8 cellular contexts compared by ENCODE assay signal in genomic region chr16:53518550-53519416, GRCh38. TPM values are rescaled to one million over a fixed set of nuclear protein-coding genes. Genes with fewer than 3 reads are reported as not detected.
A peak's percentile ranks its signal among the peaks of the same experiment; 100 is the strongest.
DNase-seq lines count a peak whose midpoint lies in the region; ATAC-seq and TF ChIP-seq lines count a peak whose summit lies in the region.

No MANE protein-coding gene starts in this region.

- ATAC-seq in CD4-positive, alpha-beta T cell (ENCODE audit: poor library complexity), result peak; percentile 82
- peak; percentile 96 for ATAC-seq in GM21360 (IDR thresholded peaks at IDR 0.05; ENCODE audit: unreplicated experiment)
- peak; percentile 90 for ATAC-seq in activated CD8-positive, alpha-beta T cell treated with anti-CD3 and anti-CD28 coated beads, Interleukin-2, amount 10 ng/mL, durations not matched to agents 7 days and 5 days

- POLR2A ChIA-PET in CD4-positive, alpha-beta T cell (lab: Charles Lee), result interaction anchor here (0.6 to 5.3 kb wide), 11 partner anchors 13 to 414 kb away, joined by 3 to 38 read pairs (median 5); partner anchors contain the start of genes AKTIP, FTO and RPGRIP1L
- POLR2A ChIA-PET in activated CD8-positive, alpha-beta T cell treated with anti-CD3 and anti-CD28 coated beads, Interleukin-2, amount 10 ng/mL, durations not matched to agents 7 days and 5 days (lab: Charles Lee), result interaction anchor here (0.6 to 3.2 kb wide), 5 partner anchors 8 to 461 kb away, joined by 3 to 13 read pairs (median 4); partner anchors contain the start of gene AKTIP

- no peaks in the 10 kb centered on the region for H3K9me3 ChIP-seq in CD4-positive, alpha-beta T cell (ENCODE audit: control insufficient read depth, low read length)

- peak; percentile 45 to 75 (median 60) for DNase-seq in CD4-positive, alpha-beta T cell
- DNase-seq in HL-60 (ENCODE audit: low read depth in 1 of 2, low spot score in 1 of 2) (peak in 1 of 2 experiments; percentile 63), fibroblast of mammary gland (ENCODE audit: low read depth) (peak; percentile 53), NCI-H1436 treated with DMSO at 0.1 percent for 48 hours (lab: John Stamatoyannopoulos, UW) (no peak), NCI-H1105 (lab: John Stamatoyannopoulos, UW) (no peak)
- DNase-seq in activated CD8-positive, alpha-beta T cell treated with anti-CD3 and anti-CD28 coated beads, Interleukin-2, amount 10 ng/mL, durations not matched to agents 7 days and 5 days, result peak; percentile 93
- DNase-seq in stimulated activated CD4-positive, alpha-beta T cell treated with anti-CD3 and anti-CD28 coated beads, Interleukin-2, amount 100 ng/mL, for 24 hours, result peak; percentile 68 to 72

- no peaks in the 10 kb centered on the region for H3K27me3 ChIP-seq in CD4-positive, alpha-beta T cell (ENCODE audit: control insufficient read depth, insufficient read depth, low read length)
- H3K27me3 ChIP-seq in HL-60 (ENCODE audit: insufficient read depth, poor library complexity, severe bottlenecking), result peaks cover 3% of the 10 kb centered on the region

- H3K4me3 ChIP-seq in HL-60 (replicated peaks; ENCODE audit: insufficient read depth, low read length) (no peak overlapping the region), fibroblast of mammary gland (ENCODE audit: control insufficient read depth, low read depth, low read length) (no peak overlapping the region)

- no peaks in the 10 kb centered on the region for H3K27me3 Mint-ChIP-seq in CD4-positive, alpha-beta T cell
- H3K27me3 Mint-ChIP-seq in activated CD8-positive, alpha-beta T cell treated with anti-CD3 and anti-CD28 coated beads, Interleukin-2, amount 10 ng/mL, durations not matched to agents 7 days and 5 days (ENCODE audit: low read depth), result no peaks in the 10 kb centered on the region

- H3K9me3 Mint-ChIP-seq in CD4-positive, alpha-beta T cell, result no peaks in the 10 kb centered on the region
- H3K9me3 Mint-ChIP-seq in activated CD8-positive, alpha-beta T cell treated with anti-CD3 and anti-CD28 coated beads, Interleukin-2, amount 10 ng/mL, durations not matched to agents 7 days and 5 days (ENCODE audit: insufficient read depth), result peaks cover 5% of the 10 kb centered on the region

- H3K27ac ChIP-seq in CD4-positive, alpha-beta T cell (ENCODE audit: low read depth, low read length), result no peak overlapping the region
- peak overlapping the region; percentile 17; the same call in 1 of the 2 replicates for H3K27ac ChIP-seq in HL-60 (replicated peaks)

- intact Hi-C loops in CD4-positive, alpha-beta T cell (cut with DNase I, micrococcal nuclease), result loop anchor here in 1 of 2 experiments (1.0 to 10.0 kb wide), 5 partner anchors 15 to 1324 kb away; partner anchors contain the start of genes AKTIP, FTO and RPGRIP1L

- H3K4me1 Mint-ChIP-seq in CD4-positive, alpha-beta T cell (ENCODE audit: low read depth), result peaks cover 43% of the 10 kb centered on the region
- H3K4me1 Mint-ChIP-seq in activated CD8-positive, alpha-beta T cell treated with anti-CD3 and anti-CD28 coated beads, Interleukin-2, amount 10 ng/mL, durations not matched to agents 7 days and 5 days (ENCODE audit: low read depth), result peaks cover 62% of the 10 kb centered on the region

- TF ChIP-seq CTCF in CD4-positive, alpha-beta T cell (IDR thresholded peaks at IDR 0.05), result no peak
- TF ChIP-seq CTCF in HL-60 (IDR thresholded peaks at IDR 0.05; ENCODE audit: insufficient read depth, low read length), result no peak
- TF ChIP-seq CTCF in fibroblast of mammary gland (conservative IDR thresholded peaks at IDR 0.05; ENCODE audit: control insufficient read depth, insufficient read depth, low read depth, low read length), result no peak

- peak overlapping the region; percentile 73 for H3K4me3 Mint-ChIP-seq in CD4-positive, alpha-beta T cell
- H3K4me3 Mint-ChIP-seq in activated CD8-positive, alpha-beta T cell treated with anti-CD3 and anti-CD28 coated beads, Interleukin-2, amount 10 ng/mL, durations not matched to agents 7 days and 5 days, result peak overlapping the region; percentile 75

- CTCF ChIA-PET in CD4-positive, alpha-beta T cell (lab: Charles Lee), result interaction anchor here (1.5 to 1.8 kb wide), 3 partner anchors 9 to 32 kb away, joined by 3 to 4 read pairs (median 4); partner anchors contain the start of gene AKTIP
- CTCF ChIA-PET in activated CD8-positive, alpha-beta T cell treated with anti-CD3 and anti-CD28 coated beads, Interleukin-2, amount 10 ng/mL, durations not matched to agents 7 days and 5 days (lab: Charles Lee), result interaction anchor here (0.7 to 3.3 kb wide), 10 partner anchors 9 to 464 kb away, joined by 3 to 13 read pairs (median 4); partner anchors contain the start of genes AKTIP and CHD9

- no peaks in the 10 kb centered on the region for H3K36me3 Mint-ChIP-seq in CD4-positive, alpha-beta T cell (ENCODE audit: low read depth)
- peaks cover 32% of the 10 kb centered on the region for H3K36me3 Mint-ChIP-seq in activated CD8-positive, alpha-beta T cell treated with anti-CD3 and anti-CD28 coated beads, Interleukin-2, amount 10 ng/mL, durations not matched to agents 7 days and 5 days (ENCODE audit: low read depth)

- peak overlapping the region; percentile 75 for H3K27ac Mint-ChIP-seq in CD4-positive, alpha-beta T cell
- peak overlapping the region; percentile 94 for H3K27ac Mint-ChIP-seq in activated CD8-positive, alpha-beta T cell treated with anti-CD3 and anti-CD28 coated beads, Interleukin-2, amount 10 ng/mL, durations not matched to agents 7 days and 5 days

RNA-seq across cellular contexts. Expression of gene AKTIP, which starts 15.8 kb away (rescaled TPM):
- total RNA-seq in CD4-positive, alpha-beta T cell, result 10 to 100 TPM; 51.2 to 53.3 TPM
- total RNA-seq in activated CD8-positive, alpha-beta T cell treated with anti-CD3 and anti-CD28 coated beads, Interleukin-2, amount 10 ng/mL, durations not matched to agents 7 days and 5 days, result 10 to 100 TPM; 54.0 to 56.8 TPM

Comparison
In these comparisons a context has a peak if more than half of its experiments do, and no peak if none do; other contexts are left out.
1. DNase-seq: peak in CD4-positive, alpha-beta T cell (10 of 10), activated CD8-positive, alpha-beta T cell treated with anti-CD3 and anti-CD28 coated beads, Interleukin-2, amount 10 ng/mL, durations not matched to agents 7 days and 5 days (single experiment), fibroblast of mammary gland (single experiment) and stimulated activated CD4-positive, alpha-beta T cell treated with anti-CD3 and anti-CD28 coated beads, Interleukin-2, amount 100 ng/mL, for 24 hours (2 of 2); none in NCI-H1436 treated with DMSO at 0.1 percent for 48 hours (single experiment) and NCI-H1105 (single experiment).
2. Peak in every context shown above with its lines, with median percentiles within 50 percentile points of each other: ATAC-seq.